ENCODE assay signal across 8 cellular contexts in the genomic region with DNA sequence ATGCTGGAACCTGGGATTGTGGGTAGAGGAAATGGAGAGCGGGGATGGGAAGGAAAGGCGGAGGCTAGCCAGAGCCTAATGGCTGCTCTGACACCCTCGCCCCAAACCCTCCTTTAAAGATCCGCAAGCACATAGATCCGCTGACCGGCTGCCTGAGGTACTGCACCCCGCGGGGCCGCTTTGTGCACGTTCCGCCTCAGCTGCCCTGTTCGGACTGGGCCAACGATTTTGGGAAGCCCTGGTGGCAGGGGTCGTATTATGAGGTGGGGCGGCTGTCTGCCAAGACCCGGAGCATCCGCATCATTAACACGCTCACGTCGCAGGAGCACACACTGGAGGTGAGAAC.
DNase-seq lines count a peak whose midpoint lies in the region; ATAC-seq and TF ChIP-seq lines count a peak whose summit lies in the region.

No MANE protein-coding gene starts in this region.

- H3K4me1 ChIP-seq in OCI-LY1 (ENCODE audit: insufficient read depth, low read length, severe bottlenecking) = peaks cover 37% of the 10 kb centered on the region
- H3K4me1 ChIP-seq in subcutaneous abdominal adipose tissue (ENCODE audit: control insufficient read depth in 5 of 5, insufficient read depth in 5 of 5, low read length in 5 of 5) = peaks cover 5 to 41% (median 34%) of the 10 kb centered on the region in 5 donors

- H3K4me2 ChIP-seq in OCI-LY1 (ENCODE audit: low read length) = peak overlapping the region; percentile 80

- TF ChIP-seq CTCF in OCI-LY1 (IDR thresholded peaks at IDR 0.05; ENCODE audit: low read length) (peak; percentile 60), brain microvascular endothelial cell (IDR thresholded peaks at IDR 0.05; ENCODE audit: low read depth, low read length, missing control alignments) (peak; percentile 69)

- peak overlapping the region; percentile 92 for H3K9ac ChIP-seq in OCI-LY1 (ENCODE audit: low read length)
- H3K9ac ChIP-seq in subcutaneous abdominal adipose tissue (ENCODE audit: low read length in 5 of 5) = peak overlapping the region in 4 of 5 donors; percentile 75 to 79 (median 76)

- H4K20me1 ChIP-seq in OCI-LY1 (ENCODE audit: insufficient read depth, low read length) = no peaks in the 10 kb centered on the region

- no peaks in the 10 kb centered on the region for H3K79me2 ChIP-seq in OCI-LY1 (ENCODE audit: insufficient read depth, low read length)

- ATAC-seq in GM19023 (IDR thresholded peaks at IDR 0.05; ENCODE audit: unreplicated experiment) = no peak

- peak overlapping the region; percentile 65 for H3K4me3 ChIP-seq in OCI-LY1 (ENCODE audit: low read depth, low read length, poor library complexity, severe bottlenecking)
- peak overlapping the region; percentile 70 for H3K4me3 ChIP-seq in brain microvascular endothelial cell (ENCODE audit: low read depth, low read length)
- H3K4me3 ChIP-seq in subcutaneous abdominal adipose tissue (ENCODE audit: low read depth in 1 of 5, low read length in 5 of 5) = peak overlapping the region; percentile 81 to 91 (median 87)

- H3K36me3 ChIP-seq in OCI-LY1 (ENCODE audit: insufficient read depth, low read length) (peaks cover 31% of the 10 kb centered on the region; the same call in 1 of the 2 replicates), brain microvascular endothelial cell (replicated peaks) (peaks cover 3% of the 10 kb centered on the region), subcutaneous abdominal adipose tissue (ENCODE audit: control insufficient read depth in 5 of 5, insufficient read depth in 5 of 5, low read length in 5 of 5) (peaks cover 2 to 15% (median 9%) of the 10 kb centered on the region in 5 donors)

- DNase-seq in NCI-H345 (lab: John Stamatoyannopoulos, UW) (peak; percentile 11), NCI-H345 treated with DMSO at 0.1 percent for 48 hours (lab: John Stamatoyannopoulos, UW; ENCODE audit: unreplicated experiment) (no peak), brain microvascular endothelial cell (peak; percentile 29), kidney glomerular epithelial cell (lab: John Stamatoyannopoulos, UW) (peak; percentile 44)
- DNase-seq in activated CD4-positive, CD25-positive, alpha-beta regulatory T cell (lab: John Stamatoyannopoulos, UW) = no peak

- in situ Hi-C loops in brain microvascular endothelial cell (cut with HindIII; ENCODE audit: low pct_ligation_motif_present, low sequenced_read_pairs) = no loop called here

- H3K9me3 ChIP-seq in OCI-LY1 (ENCODE audit: low read length) (no peaks in the 10 kb centered on the region), subcutaneous abdominal adipose tissue (ENCODE audit: control insufficient read depth in 5 of 5, low read length in 5 of 5) (no peaks in the 10 kb centered on the region)

- H3K9me2 ChIP-seq in OCI-LY1 (ENCODE audit: low read depth, low read length) = no peaks in the 10 kb centered on the region

- H3K27me3 ChIP-seq in OCI-LY1 (ENCODE audit: insufficient read depth, low read length) (no peaks in the 10 kb centered on the region), brain microvascular endothelial cell (replicated peaks) (no peaks in the 10 kb centered on the region), subcutaneous abdominal adipose tissue (ENCODE audit: control insufficient read depth in 5 of 5, insufficient read depth in 4 of 5, low read length in 5 of 5) (no peaks in the 10 kb centered on the region)

- H3F3A ChIP-seq in OCI-LY1 (ENCODE audit: insufficient read depth, low read length) = no peaks in the 10 kb centered on the region

- H2AFZ ChIP-seq in OCI-LY1 (ENCODE audit: low read length) = no peak overlapping the region

- peak overlapping the region; percentile 92 for H3K27ac ChIP-seq in OCI-LY1 (ENCODE audit: low read depth, low read length, poor library complexity, severe bottlenecking)
- H3K27ac ChIP-seq in brain microvascular endothelial cell = peak overlapping the region; percentile 92
- H3K27ac ChIP-seq in subcutaneous abdominal adipose tissue (ENCODE audit: low read depth, low read length) = peak overlapping the region; percentile 96

Comparison
In these comparisons a context has a peak if more than half of its experiments do, and no peak if none do; other contexts are left out.
1. DNase-seq: peak in NCI-H345 (single experiment), brain microvascular endothelial cell (single experiment) and kidney glomerular epithelial cell (single experiment); none in NCI-H345 treated with DMSO at 0.1 percent for 48 hours (single experiment) and activated CD4-positive, CD25-positive, alpha-beta regulatory T cell (0 of 4).
2. Peak in every context shown above with its lines, with median percentiles within 50 percentile points of each other: H3K27ac ChIP-seq and H3K4me3 ChIP-seq.